Comparison of ENCODE assay signal across 18 cellular contexts in the genomic region with DNA sequence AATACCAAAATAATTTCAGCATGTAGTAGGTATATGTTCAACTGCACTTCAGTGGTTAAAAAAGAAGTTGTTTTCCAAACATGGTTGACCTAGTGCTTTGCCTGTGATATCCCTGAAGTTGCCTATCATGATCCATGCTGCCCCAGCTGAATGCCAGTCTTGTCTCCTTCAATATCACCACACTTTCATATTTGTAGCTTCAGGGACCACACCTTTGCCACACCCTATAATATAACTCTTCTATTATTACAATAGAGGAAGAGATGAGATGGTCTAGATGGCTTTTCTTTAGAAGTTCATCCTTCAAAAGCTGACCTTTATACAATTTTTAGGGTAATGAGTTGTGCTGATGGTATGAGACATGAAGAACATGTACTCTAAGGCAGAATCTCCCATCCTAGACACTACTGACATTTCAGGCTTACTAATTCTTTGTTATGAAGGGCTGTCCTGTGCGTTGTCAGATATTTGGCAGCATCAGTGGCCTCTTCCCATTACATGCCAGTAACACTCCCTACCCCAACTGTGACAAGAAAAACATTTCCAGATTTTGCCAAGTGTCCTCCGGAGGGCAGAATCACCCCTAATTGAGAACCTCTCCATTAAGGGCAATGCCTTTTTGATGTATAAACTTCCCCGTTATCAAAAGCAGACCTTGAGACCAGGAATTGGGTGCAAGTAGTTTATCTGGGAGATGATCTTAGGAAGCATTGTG.
DNase-seq lines count a peak whose midpoint lies in the region; ATAC-seq and TF ChIP-seq lines count a peak whose summit lies in the region.
"Had no signal": no experiment of that assay in that cellular context is flagged by ENCODE, and none has a peak within 500 bp of the region (broad histone marks: within the 10 kb centered on the region; RNA-seq: fewer than 3 reads in every experiment).

No MANE protein-coding gene starts in this region.

- H3K4me3 Mint-ChIP-seq in GM23338 = no peak overlapping the region
- H3K4me3 Mint-ChIP-seq: stimulated activated effector memory CD8-positive, alpha-beta T cell treated with anti-CD3 and anti-CD28 coated beads, Interleukin-12 subunit alpha, Interleukin-12 subunit beta, amount 100 ng/mL, for 72 hours; type B pancreatic cell had no signal

- peaks cover 4% of the 10 kb centered on the region; the same call in 2 of the 3 replicates for H3K9me3 Mint-ChIP-seq in GM23338
- H3K9me3 Mint-ChIP-seq: stimulated activated effector memory CD8-positive, alpha-beta T cell treated with anti-CD3 and anti-CD28 coated beads, Interleukin-12 subunit alpha, Interleukin-12 subunit beta, amount 100 ng/mL, for 72 hours; type B pancreatic cell had no signal

- H3K27me3 Mint-ChIP-seq in GM23338 (ENCODE audit: insufficient read depth, low read depth, poor library complexity) = no peaks in the 10 kb centered on the region

- ATAC-seq in GM23338 (peak; percentile 28; the same call in 2 of the 3 replicates), right cardiac atrium (peak; percentile 51 to 82)
- ATAC-seq: A549; stimulated activated effector memory CD8-positive, alpha-beta T cell treated with anti-CD3 and anti-CD28 coated beads, Interleukin-12 subunit alpha, Interleukin-12 subunit beta, amount 100 ng/mL, for 72 hours had no signal

- H3K27ac ChIP-seq in GM23338 (ENCODE audit: low read depth) (no peak overlapping the region), right cardiac atrium (ENCODE audit: low read length) (no peak overlapping the region)
- H3K27ac ChIP-seq: A549, C4-2B, parathyroid adenoma had no signal

- H3K36me3 ChIP-seq in GM23338 (ENCODE audit: insufficient read depth) (no peaks in the 10 kb centered on the region; the same call in 1 of the 2 replicates), adipocyte (ENCODE audit: control insufficient read depth, insufficient read depth, low read length, severe bottlenecking) (no peaks in the 10 kb centered on the region)

- H3K4me2 ChIP-seq in GM23338 = no peak overlapping the region
- H3K4me2 ChIP-seq: A549 had no signal

- H3K27me3 ChIP-seq in GM23338 (ENCODE audit: insufficient read depth) = no peaks in the 10 kb centered on the region
- H3K27me3 ChIP-seq in adipocyte (replicated peaks; ENCODE audit: control insufficient read depth, insufficient read depth, low read length) = no peaks in the 10 kb centered on the region
- no peaks in the 10 kb centered on the region for H3K27me3 ChIP-seq in right cardiac atrium (ENCODE audit: control insufficient read depth, insufficient read depth)
- H3K27me3 ChIP-seq: dorsolateral prefrontal cortex had no signal

- H3K9ac ChIP-seq in adipocyte (ENCODE audit: low read length) = peak overlapping the region; percentile 56
- H3K9ac ChIP-seq: parathyroid adenoma had no signal

- WGBS in right cardiac atrium = 51% methylated on average over 3 of the region's 3 CpGs

- H3K4me1 Mint-ChIP-seq in GM23338 = peaks cover 25% of the 10 kb centered on the region

- peak; percentile 37 to 50 for TF ChIP-seq CTCF in GM23338 (conservative IDR thresholded peaks at IDR 0.05; ENCODE audit: low read depth in 2 of 2)

- DNase-seq in NCI-H1417 (lab: John Stamatoyannopoulos, UW) (peak in 2 of 3 experiments; percentile 1 to 17), NCI-H1417 treated with DMSO at 0.1 percent for 48 hours (lab: John Stamatoyannopoulos, UW) (no peak), GM23338 (ENCODE audit: low spot score) (no peak), adipocyte (ENCODE audit: low read depth) (no peak), right cardiac atrium (no peak), SIG-M5 treated with dmso at 0.1 percent for 504 hours (lab: John Stamatoyannopoulos, UW; ENCODE audit: unreplicated experiment) (no peak), KG1 (lab: John Stamatoyannopoulos, UW) (no peak)
- no peak for DNase-seq in activated naive CD4-positive, alpha-beta T cell (lab: John Stamatoyannopoulos, UW)
- DNase-seq: activated naive CD4-positive, alpha-beta T cell treated with anti-CD3 and anti-CD28 coated beads, Interleukin-2, amount 50 U/mL, for 16 hours; NCI-H1436 treated with DMSO at 0.1 percent for 48 hours; T-helper 1 cell had no signal

- intact Hi-C loops in right cardiac atrium (cut with DNase I) = no loop called here

- no peaks in the 10 kb centered on the region for H4K20me1 ChIP-seq in GM23338 (replicated peaks; ENCODE audit: insufficient read depth)

- no peaks in the 10 kb centered on the region for H3K9me3 ChIP-seq in adipocyte (ENCODE audit: control insufficient read depth, low read length)
- no peaks in the 10 kb centered on the region for H3K9me3 ChIP-seq in right cardiac atrium (ENCODE audit: control insufficient read depth, low read length)
- H3K9me3 ChIP-seq: A549 had no signal

- no peaks in the 10 kb centered on the region for H3F3A ChIP-seq in GM23338 (replicated peaks; ENCODE audit: low read depth)

- H3K79me2 ChIP-seq in GM23338 (replicated peaks; ENCODE audit: insufficient read depth) = no peaks in the 10 kb centered on the region
- H3K79me2 ChIP-seq: parathyroid adenoma had no signal

- no peak overlapping the region for H3K4me3 ChIP-seq in GM23338
- H3K4me3 ChIP-seq in adipocyte (ENCODE audit: low read length) = peak overlapping the region; percentile 31
- no peak overlapping the region for H3K4me3 ChIP-seq in right cardiac atrium (ENCODE audit: low read length)
- H3K4me3 ChIP-seq: A549, dorsolateral prefrontal cortex, smooth muscle cell had no signal

- no peak overlapping the region for H2AFZ ChIP-seq in GM23338
- H2AFZ ChIP-seq: parathyroid adenoma had no signal

- no peak overlapping the region for H3K27ac Mint-ChIP-seq in GM23338
- H3K27ac Mint-ChIP-seq: stimulated activated effector memory CD8-positive, alpha-beta T cell treated with anti-CD3 and anti-CD28 coated beads, Interleukin-12 subunit alpha, Interleukin-12 subunit beta, amount 100 ng/mL, for 72 hours; type B pancreatic cell had no signal

- H3K9me2 ChIP-seq in GM23338 (ENCODE audit: insufficient read depth) = peaks cover 21% of the 10 kb centered on the region

- peaks cover 24% of the 10 kb centered on the region for H3K4me1 ChIP-seq in GM23338 (ENCODE audit: insufficient read depth)
- peaks cover 46% of the 10 kb centered on the region for H3K4me1 ChIP-seq in adipocyte (ENCODE audit: control insufficient read depth, insufficient read depth, low read length)
- peaks cover 2% of the 10 kb centered on the region for H3K4me1 ChIP-seq in right cardiac atrium (ENCODE audit: control insufficient read depth, insufficient read depth, low read length)
- H3K4me1 ChIP-seq: A549, parathyroid adenoma had no signal

- peaks cover 3% of the 10 kb centered on the region; the same call in 1 of the 3 replicates for H3K36me3 Mint-ChIP-seq in GM23338 (ENCODE audit: low read depth)
- H3K36me3 Mint-ChIP-seq: stimulated activated effector memory CD8-positive, alpha-beta T cell treated with anti-CD3 and anti-CD28 coated beads, Interleukin-12 subunit alpha, Interleukin-12 subunit beta, amount 100 ng/mL, for 72 hours; type B pancreatic cell had no signal

TF ChIP-seq in GM23338, 12 proteins besides CTCF, POLR2A, EP300 and RAD21:
- TF ChIP-seq REST (IDR thresholded peaks at IDR 0.05; ENCODE audit: unreplicated experiment) = no peak
- TF ChIP-seq ZNF331 (CRISPR knock-in tag; IDR thresholded peaks at IDR 0.05; ENCODE audit: low read depth) = no peak
- no peak for TF ChIP-seq CREB1 (CRISPR knock-in tag; IDR thresholded peaks at IDR 0.05; ENCODE audit: low read depth)

Comparison
In these comparisons a context has a peak if more than half of its experiments do, and no peak if none do; other contexts are left out.
1. DNase-seq: peak in NCI-H1417 (2 of 3); none in NCI-H1417 treated with DMSO at 0.1 percent for 48 hours (single experiment), GM23338 (single experiment), adipocyte (single experiment), right cardiac atrium (0 of 3), SIG-M5 treated with dmso at 0.1 percent for 504 hours (single experiment), activated naive CD4-positive, alpha-beta T cell (0 of 4) and KG1 (single experiment).